ENCODE assay signal across 9 cellular contexts in the genomic region with DNA sequence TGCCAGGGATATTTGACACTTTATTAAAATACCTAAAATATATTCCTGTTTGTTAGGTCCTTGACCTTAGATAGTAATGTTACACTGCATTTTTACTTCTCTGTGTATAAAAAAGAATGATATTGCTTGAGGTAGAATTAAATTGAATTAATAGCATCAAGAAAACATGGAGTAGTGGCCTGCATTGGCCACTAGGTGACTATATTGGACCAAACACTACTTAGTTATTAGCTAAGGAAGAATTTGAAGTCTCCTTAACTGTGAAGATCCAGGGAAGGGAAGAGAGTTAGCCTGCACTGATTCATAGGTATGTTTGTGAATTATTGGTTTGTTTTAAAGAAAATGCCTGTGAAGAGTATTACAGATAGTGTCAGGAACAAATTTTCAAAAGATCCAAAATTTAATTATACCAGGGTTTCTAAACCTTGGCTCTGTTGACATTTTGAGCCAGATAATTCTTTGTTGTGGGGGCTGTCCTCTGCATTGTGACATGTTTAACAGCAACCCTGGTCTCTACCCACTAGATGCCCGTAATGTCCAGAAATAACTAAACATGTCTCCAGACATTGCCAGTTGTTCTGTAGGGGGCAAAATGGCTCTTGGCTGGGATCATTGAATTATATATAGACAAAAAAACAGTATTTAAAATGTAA.
A peak's percentile ranks its signal among the peaks of the same experiment; 100 is the strongest.
DNase-seq lines count a peak whose midpoint lies in the region; ATAC-seq and TF ChIP-seq lines count a peak whose summit lies in the region.
"Had no signal": no experiment of that assay in that cellular context is flagged by ENCODE, and none has a peak within 500 bp of the region (broad histone marks: within the 10 kb centered on the region; RNA-seq: fewer than 3 reads in every experiment).

No MANE protein-coding gene starts in this region.

- intact Hi-C loops in dorsolateral prefrontal cortex (cut with DNase I) = no loop called here

- ATAC-seq in HG03432 (IDR thresholded peaks at IDR 0.05; ENCODE audit: unreplicated experiment) = no peak

- no peaks in the 10 kb centered on the region for H3K4me1 Mint-ChIP-seq in nephron progenitor cell
- H3K4me1 Mint-ChIP-seq: B cell had no signal

- H3K4me3 Mint-ChIP-seq in nephron progenitor cell = no peak overlapping the region
- H3K4me3 Mint-ChIP-seq: B cell had no signal

- no peaks in the 10 kb centered on the region for H3K9me3 Mint-ChIP-seq in nephron progenitor cell

- H3K27me3 Mint-ChIP-seq in nephron progenitor cell (ENCODE audit: low read depth, poor library complexity) = no peaks in the 10 kb centered on the region

- no peaks in the 10 kb centered on the region for H3K36me3 Mint-ChIP-seq in nephron progenitor cell (ENCODE audit: low read depth)

- H3K27ac Mint-ChIP-seq in nephron progenitor cell = no peak overlapping the region
- H3K27ac Mint-ChIP-seq: B cell had no signal

- DNase-seq in DMS53 (lab: John Stamatoyannopoulos, UW) (peak; percentile 49), DMS53 treated with DMSO at 0.1 percent for 48 hours (lab: John Stamatoyannopoulos, UW; ENCODE audit: unreplicated experiment) (no peak), NCI-H2227 treated with DMSO at 0.1 percent for 48 hours (lab: John Stamatoyannopoulos, UW) (peak; percentile 1), dorsolateral prefrontal cortex (no peak), nephron progenitor cell (no peak)
- DNase-seq in activated CD4-positive, alpha-beta T cell treated with anti-CD3 and anti-CD28 coated beads for 4 hours = no peak
- DNase-seq in activated CD8-positive, alpha-beta memory T cell treated with anti-CD3 and anti-CD28 coated beads, Interleukin-2, amount 50 U/mL, for 4 hours = no peak

- TF ChIP-seq CTCF in dorsolateral prefrontal cortex (IDR thresholded peaks at IDR 0.05 in 54 of 56, conservative IDR thresholded peaks at IDR 0.05 in 2 of 56; ENCODE audit: low read depth in 1 of 56, partially characterized antibody in 56 of 56) (peak in 55 of 56 donors; percentile 29 to 71 (median 52)), nephron progenitor cell (IDR thresholded peaks at IDR 0.05) (peak; percentile 78)

- H3K4me3 ChIP-seq in dorsolateral prefrontal cortex = no peak overlapping the region

- H3K27me3 ChIP-seq in dorsolateral prefrontal cortex = no peaks in the 10 kb centered on the region

- no peak overlapping the region for H3K27ac ChIP-seq in dorsolateral prefrontal cortex

Comparison
In these comparisons a context has a peak if more than half of its experiments do, and no peak if none do; other contexts are left out.
1. DNase-seq: peak in DMS53 (single experiment) and NCI-H2227 treated with DMSO at 0.1 percent for 48 hours (single experiment); none in DMS53 treated with DMSO at 0.1 percent for 48 hours (single experiment), dorsolateral prefrontal cortex (0 of 10), nephron progenitor cell (single experiment), activated CD4-positive, alpha-beta T cell treated with anti-CD3 and anti-CD28 coated beads for 4 hours (0 of 2) and activated CD8-positive, alpha-beta memory T cell treated with anti-CD3 and anti-CD28 coated beads, Interleukin-2, amount 50 U/mL, for 4 hours (single experiment).